11 cellular contexts compared by ENCODE assay signal in the genomic region with DNA sequence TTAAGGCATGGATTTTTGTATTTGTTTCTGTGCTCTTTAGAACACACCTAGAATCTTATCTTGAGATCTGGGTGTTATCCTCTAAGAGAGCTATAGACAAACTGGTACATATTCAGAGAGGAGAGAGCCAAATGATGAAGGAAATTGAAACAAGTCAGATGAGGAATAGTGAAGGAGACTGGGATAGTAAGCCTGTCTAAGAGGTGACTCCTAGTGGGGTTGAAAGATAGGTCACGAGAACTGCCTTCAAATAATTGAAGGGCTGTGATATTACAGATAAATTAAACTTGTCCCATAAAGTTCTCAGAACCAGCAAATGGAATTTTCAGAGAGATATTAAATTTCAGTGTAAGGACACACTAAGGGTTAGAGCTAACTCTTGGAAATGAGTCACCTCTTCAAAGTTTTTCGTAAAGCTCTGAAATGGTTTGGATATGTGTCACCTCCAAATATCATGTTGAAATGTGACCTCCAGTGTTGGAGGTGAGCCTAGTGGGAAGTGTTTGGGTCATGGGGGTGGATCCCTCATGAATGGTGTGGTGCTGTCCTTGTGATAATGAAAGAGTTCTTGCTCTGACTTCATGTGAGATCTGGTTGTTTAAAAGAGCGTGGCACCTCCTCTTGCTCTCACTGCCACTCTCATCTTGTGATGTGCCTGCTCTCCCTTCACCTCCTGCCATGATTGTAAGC.
DNase-seq lines count a peak whose midpoint lies in the region.
"Had no signal": no experiment of that assay in that cellular context is flagged by ENCODE, and none has a peak within 500 bp of the region (broad histone marks: within the 10 kb centered on the region; RNA-seq: fewer than 3 reads in every experiment).

No MANE protein-coding gene starts in this region.

- H3K27ac ChIP-seq in epithelial cell of prostate = peak overlapping the region; percentile 62

- H3K4me1 Mint-ChIP-seq in activated CD4-positive, alpha-beta T cell treated with anti-CD3 and anti-CD28 coated beads, Interleukin-2, amount 10 ng/mL, durations not matched to agents 24 days and 14 days = peaks cover 23% of the 10 kb centered on the region
- peaks cover 16% of the 10 kb centered on the region for H3K4me1 Mint-ChIP-seq in activated CD4-positive, alpha-beta T cell treated with anti-CD3 and anti-CD28 coated beads, Interleukin-2, amount 10 ng/mL, durations not matched to agents 7 days and 5 days

- H3K27ac Mint-ChIP-seq in activated CD4-positive, alpha-beta T cell treated with anti-CD3 and anti-CD28 coated beads, Interleukin-2, amount 10 ng/mL, durations not matched to agents 24 days and 14 days = peak overlapping the region; percentile 73
- no peak overlapping the region for H3K27ac Mint-ChIP-seq in activated CD4-positive, alpha-beta T cell treated with anti-CD3 and anti-CD28 coated beads, Interleukin-2, amount 10 ng/mL, durations not matched to agents 7 days and 5 days

- no peaks in the 10 kb centered on the region for H3K27me3 Mint-ChIP-seq in activated CD4-positive, alpha-beta T cell treated with anti-CD3 and anti-CD28 coated beads, Interleukin-2, amount 10 ng/mL, durations not matched to agents 24 days and 14 days
- H3K27me3 Mint-ChIP-seq in activated CD4-positive, alpha-beta T cell treated with anti-CD3 and anti-CD28 coated beads, Interleukin-2, amount 10 ng/mL, durations not matched to agents 7 days and 5 days = no peaks in the 10 kb centered on the region

- H3K9me3 Mint-ChIP-seq in activated CD4-positive, alpha-beta T cell treated with anti-CD3 and anti-CD28 coated beads, Interleukin-2, amount 10 ng/mL, durations not matched to agents 24 days and 14 days = peaks cover 10% of the 10 kb centered on the region
- H3K9me3 Mint-ChIP-seq in activated CD4-positive, alpha-beta T cell treated with anti-CD3 and anti-CD28 coated beads, Interleukin-2, amount 10 ng/mL, durations not matched to agents 7 days and 5 days = peaks cover 4% of the 10 kb centered on the region

- H3K4me3 Mint-ChIP-seq in activated CD4-positive, alpha-beta T cell treated with anti-CD3 and anti-CD28 coated beads, Interleukin-2, amount 10 ng/mL, durations not matched to agents 24 days and 14 days = peak overlapping the region; percentile 10
- no peak overlapping the region for H3K4me3 Mint-ChIP-seq in activated CD4-positive, alpha-beta T cell treated with anti-CD3 and anti-CD28 coated beads, Interleukin-2, amount 10 ng/mL, durations not matched to agents 7 days and 5 days

- H3K36me3 Mint-ChIP-seq in activated CD4-positive, alpha-beta T cell treated with anti-CD3 and anti-CD28 coated beads, Interleukin-2, amount 10 ng/mL, durations not matched to agents 24 days and 14 days (ENCODE audit: low read depth) = peaks cover 16% of the 10 kb centered on the region
- H3K36me3 Mint-ChIP-seq in activated CD4-positive, alpha-beta T cell treated with anti-CD3 and anti-CD28 coated beads, Interleukin-2, amount 10 ng/mL, durations not matched to agents 7 days and 5 days (ENCODE audit: low read depth) = peaks cover 22% of the 10 kb centered on the region

- no peak for DNase-seq in activated CD4-positive, alpha-beta T cell treated with anti-CD3 and anti-CD28 coated beads, Interleukin-2, amount 10 ng/mL, durations not matched to agents 24 days and 14 days
- DNase-seq in activated CD4-positive, alpha-beta T cell treated with anti-CD3 and anti-CD28 coated beads, Interleukin-2, amount 10 ng/mL, durations not matched to agents 7 days and 5 days = no peak
- DNase-seq in RKO (ENCODE audit: low spot score) (peak; percentile 77), epithelial cell of prostate (ENCODE audit: low read depth, low spot score) (peak; percentile 55), NCI-H1417 (lab: John Stamatoyannopoulos, UW) (no peak), DMS53 treated with DMSO at 0.1 percent for 48 hours (lab: John Stamatoyannopoulos, UW; ENCODE audit: unreplicated experiment) (no peak), T-helper 9 cell (no peak)
- DNase-seq in stimulated activated CD4-positive, alpha-beta T cell treated with anti-CD3 and anti-CD28 coated beads, Interleukin-1b, Interleukin-23, amount 100 ng/mL, for 48 hours = peak; percentile 63
- DNase-seq: amygdala, BE2C, left cardiac atrium had no signal

- intact Hi-C loops in activated CD4-positive, alpha-beta T cell treated with anti-CD3 and anti-CD28 coated beads, Interleukin-2, amount 10 ng/mL, durations not matched to agents 24 days and 14 days (cut with micrococcal nuclease) = loop anchor here (1.0 to 2.0 kb wide), 2 partner anchors 17 to 22 kb away; no protein-coding TSS in a partner anchor

- POLR2A ChIA-PET in activated CD4-positive, alpha-beta T cell treated with anti-CD3 and anti-CD28 coated beads, Interleukin-2, amount 10 ng/mL, durations not matched to agents 7 days and 5 days (lab: Charles Lee) = no interaction called here

- CTCF ChIA-PET in activated CD4-positive, alpha-beta T cell treated with anti-CD3 and anti-CD28 coated beads, Interleukin-2, amount 10 ng/mL, durations not matched to agents 7 days and 5 days (lab: Charles Lee) = interaction anchor here (0.6 to 1.6 kb wide), 4 partner anchors 10 to 67 kb away, joined by 3 to 5 read pairs (median 4); no protein-coding TSS in a partner anchor

Comparison
In these comparisons a context has a peak if more than half of its experiments do, and no peak if none do; other contexts are left out.
1. DNase-seq: peak in RKO (single experiment), epithelial cell of prostate (single experiment) and stimulated activated CD4-positive, alpha-beta T cell treated with anti-CD3 and anti-CD28 coated beads, Interleukin-1b, Interleukin-23, amount 100 ng/mL, for 48 hours (single experiment); none in activated CD4-positive, alpha-beta T cell treated with anti-CD3 and anti-CD28 coated beads, Interleukin-2, amount 10 ng/mL, durations not matched to agents 24 days and 14 days (single experiment), activated CD4-positive, alpha-beta T cell treated with anti-CD3 and anti-CD28 coated beads, Interleukin-2, amount 10 ng/mL, durations not matched to agents 7 days and 5 days (single experiment), NCI-H1417 (0 of 3), DMS53 treated with DMSO at 0.1 percent for 48 hours (single experiment) and T-helper 9 cell (single experiment).